Comparison of ENCODE assay signal across 9 cellular contexts in genomic region chr19:50331187-50332013, GRCh38. TPM values are rescaled to one million over a fixed set of nuclear protein-coding genes. Genes with fewer than 3 reads are reported as not detected.
DNase-seq lines count a peak whose midpoint lies in the region; ATAC-seq and TF ChIP-seq lines count a peak whose summit lies in the region.
"Had no signal": no experiment of that assay in that cellular context is flagged by ENCODE, and none has a peak within 500 bp of the region (broad histone marks: within the 10 kb centered on the region; RNA-seq: fewer than 3 reads in every experiment).

No MANE protein-coding gene starts in this region.

- no peaks in the 10 kb centered on the region for H3K9me2 ChIP-seq in OCI-LY7 (ENCODE audit: insufficient read depth, low read length)

- WGBS in gastroesophageal sphincter (ENCODE audit: low coverage in 1 of 2), 2 donors = 7 to 12% methylated on average over 6 to 9 of the region's 10 CpGs

- no peak for TF ChIP-seq CTCF in OCI-LY7 (conservative IDR thresholded peaks at IDR 0.05; ENCODE audit: low read length)
- no peak for TF ChIP-seq CTCF in gastroesophageal sphincter (IDR thresholded peaks at IDR 0.05)

- no peak for TF ChIP-seq EP300 in gastroesophageal sphincter (IDR thresholded peaks at IDR 0.05)

- H3K4me3 ChIP-seq in OCI-LY7 (ENCODE audit: low read depth, low read length, poor library complexity, severe bottlenecking) (peak overlapping the region; percentile 68), gastroesophageal sphincter (peak overlapping the region in 1 of 2 donors; percentile 45), skin epidermis (peak overlapping the region in 6 of 7 experiments; percentile 7 to 47 (median 23))

- intact Hi-C loops in OCI-LY7 (cut with micrococcal nuclease; ENCODE audit: unreplicated experiment) = loop anchor here (2.0 kb wide), 1 partner anchor 13 kb away; no protein-coding TSS in a partner anchor

- ATAC-seq in gastroesophageal sphincter = no peak

- peak overlapping the region; percentile 79 for H3K27ac ChIP-seq in OCI-LY7 (ENCODE audit: low read depth, low read length, poor library complexity, severe bottlenecking)
- H3K27ac ChIP-seq in gastroesophageal sphincter = peak overlapping the region in 3 of 4 donors; percentile 78 to 83 (median 80)
- peak overlapping the region in 15 of 21 experiments; percentile 21 to 84 (median 64) for H3K27ac ChIP-seq in skin epidermis

- no peak overlapping the region for H2AFZ ChIP-seq in OCI-LY7 (ENCODE audit: low read length)

- BruUV-seq in OCI-LY7 (replicated peaks; lab: Mats Ljungman, UMichigan) = no TSS peak

- peaks cover 89% of the 10 kb centered on the region for H3K27me3 ChIP-seq in gastroesophageal sphincter

- H3K36me3 ChIP-seq in OCI-LY7 (ENCODE audit: insufficient read depth, low read length) (peaks cover 43% of the 10 kb centered on the region), gastroesophageal sphincter (no peaks in the 10 kb centered on the region)

- H3K9me3 ChIP-seq in OCI-LY7 (ENCODE audit: low read length) (no peaks in the 10 kb centered on the region), gastroesophageal sphincter (no peaks in the 10 kb centered on the region)

- peak overlapping the region; percentile 95 for H3K4me2 ChIP-seq in OCI-LY7 (ENCODE audit: low read length)

- no peak for TF ChIP-seq POLR2A in gastroesophageal sphincter (IDR thresholded peaks at IDR 0.05)

- peaks cover 7% of the 10 kb centered on the region; the same call in 1 of the 2 replicates for H4K20me1 ChIP-seq in OCI-LY7 (ENCODE audit: insufficient read depth, low read length)

- peaks cover 60% of the 10 kb centered on the region for H3K4me1 ChIP-seq in OCI-LY7 (ENCODE audit: insufficient read depth, low read length, poor library complexity, severe bottlenecking)
- peaks cover 0 to 72% (median 17%) of the 10 kb centered on the region in 3 donors for H3K4me1 ChIP-seq in gastroesophageal sphincter

- peaks cover 33% of the 10 kb centered on the region for H3K79me2 ChIP-seq in OCI-LY7 (ENCODE audit: insufficient read depth, low read depth, low read length)

- peak; percentile 18 for DNase-seq in NOMO-1 treated with DMSO at 0.1 percent for 48 hours (lab: John Stamatoyannopoulos, UW; ENCODE audit: unreplicated experiment)
- no peak for DNase-seq in NOMO-1 treated with dmso at 0.1 percent for 144 hours (lab: John Stamatoyannopoulos, UW; ENCODE audit: unreplicated experiment)
- no peak for DNase-seq in OCI-LY7 (ENCODE audit: low spot score)
- no peak for DNase-seq in 8988T
- DNase-seq in GM19238 (ENCODE audit: insufficient read length, low spot score) = no peak
- no peak for DNase-seq in NCI-H2227 treated with DMSO at 0.1 percent for 48 hours (lab: John Stamatoyannopoulos, UW)

- CTCF ChIA-PET in OCI-LY7 (lab: Charles Lee; ENCODE audit: unreplicated experiment) = no interaction called here

- POLR2A ChIA-PET in OCI-LY7 (lab: Charles Lee) = interaction anchor here (0.6 kb wide), 1 partner anchor 1002 kb away, joined by 3 read pairs; no protein-coding TSS in a partner anchor

RNA-seq across cellular contexts. Expression of gene KCNC3, which starts 2.2 kb away (rescaled TPM):
- 7.1 and 7.4 TPM in 2 replicates for total RNA-seq in OCI-LY7 (2014; rRNA removed; shearing (Covaris generic))
- total RNA-seq in OCI-LY7 (2022) (21.7 and 23.4 TPM in 2 replicates), gastroesophageal sphincter (under 1 TPM in 3 of 4 donors, not detected in 1; 0.16 to 0.67 (median 0.58) TPM)

RNA-seq across cellular contexts. Expression of gene NAPSA, which starts 34.0 kb away (rescaled TPM):
- total RNA-seq in OCI-LY7 (2014; rRNA removed; shearing (Covaris generic)) = 2.6 and 5.7 TPM in 2 replicates
- 15.7 and 30.1 TPM in 2 replicates for total RNA-seq in OCI-LY7 (2022)
- total RNA-seq in gastroesophageal sphincter = 1 to 10 TPM in 1 of 4 donors, not detected in 3; 1.0 TPM
- total RNA-seq: dermis blood vessel endothelial cell had no signal

RNA-seq across cellular contexts. Expression of gene NR1H2, which starts 44.9 kb away (rescaled TPM):
- total RNA-seq in OCI-LY7 (2014; rRNA removed; shearing (Covaris generic)) = 52.8 and 65.7 TPM in 2 replicates
- total RNA-seq in OCI-LY7 (2022) (41.2 and 53.1 TPM in 2 replicates), gastroesophageal sphincter (100 to 1,000 TPM; 138 to 191 (median 145) TPM)

RNA-seq across cellular contexts. Expression of gene POLD1, which starts 52.7 kb away (rescaled TPM):
- total RNA-seq in OCI-LY7 (2014; rRNA removed; shearing (Covaris generic)) = 147 and 233 TPM in 2 replicates
- total RNA-seq in OCI-LY7 (2022) = 119 and 127 TPM in 2 replicates
- 10 to 100 TPM in 2 of 4 donors, 1 to 10 TPM in 2; 7.2 to 13.7 (median 10.3) TPM for total RNA-seq in gastroesophageal sphincter

Comparison
In these comparisons a context has a peak if more than half of its experiments do, and no peak if none do; other contexts are left out.
1. RNA of gene KCNC3, which starts 2.2 kb away (total RNA-seq): 7.1 to 23.4 TPM in OCI-LY7; 0.16 to 0.67 TPM in gastroesophageal sphincter; every median in the first group is over 4 times any median in the second.
2. Peak in every context shown above with its lines, with median percentiles within 50 percentile points of each other: H3K27ac ChIP-seq.